Comparison of ENCODE assay signal across 8 cellular contexts in genomic region chr20:973785-974194, GRCh38. TPM values are rescaled to one million over a fixed set of nuclear protein-coding genes. Genes with fewer than 3 reads are reported as not detected.
DNase-seq lines count a peak whose midpoint lies in the region; ATAC-seq, FAIRE-seq and TF ChIP-seq lines count a peak whose summit lies in the region.

No MANE protein-coding gene starts in this region.

- DNase-seq in D721Med (ENCODE audit: insufficient read length, low spot score) (no peak), NCI-H460 (ENCODE audit: extremely low read depth, low read depth) (peak; percentile 35), left kidney (ENCODE audit: low read depth, low spot score) (peak; percentile 55)
- peak; percentile 18 for DNase-seq in activated naive CD4-positive, alpha-beta T cell treated with anti-CD3 and anti-CD28 coated beads, Interleukin-2, amount 50 U/mL, for 16 hours

- TF ChIP-seq CTCF in D721Med (IDR thresholded peaks at IDR 0.05; ENCODE audit: insufficient read depth, missing control alignments) = peak; percentile 37

- peak; percentile 67 for ATAC-seq in GM19351 (IDR thresholded peaks at IDR 0.05; ENCODE audit: unreplicated experiment)
- no peak for ATAC-seq in HG02588 (IDR thresholded peaks at IDR 0.05; ENCODE audit: unreplicated experiment)
- no peak for ATAC-seq in GM18519 (IDR thresholded peaks at IDR 0.05; ENCODE audit: low FRiP score, unreplicated experiment)
- ATAC-seq in HG03025 (IDR thresholded peaks at IDR 0.05; ENCODE audit: low FRiP score, unreplicated experiment) = no peak

- no peak for FAIRE-seq in D721Med (lab: Jason Lieb, UNC)

RNA-seq across cellular contexts. Expression of gene RSPO4, which starts 28.3 kb away (rescaled TPM):
- total RNA-seq in NCI-H460 (2014; rRNA removed; shearing (Covaris generic)) = not detected in 2 replicates
- polyA plus RNA-seq in NCI-H460 (2014; cell fraction: nucleus; rRNA removed) = not detected in 2 replicates

RNA-seq across cellular contexts. Expression of gene ANGPT4, which starts 57.7 kb away (rescaled TPM):
- total RNA-seq in NCI-H460 (2014; rRNA removed; shearing (Covaris generic)) = not detected in 2 replicates
- polyA plus RNA-seq in NCI-H460 (2014; cell fraction: nucleus; rRNA removed) = not detected in 2 replicates
